ENCODE assay signal across 8 cellular contexts in the genomic region with DNA sequence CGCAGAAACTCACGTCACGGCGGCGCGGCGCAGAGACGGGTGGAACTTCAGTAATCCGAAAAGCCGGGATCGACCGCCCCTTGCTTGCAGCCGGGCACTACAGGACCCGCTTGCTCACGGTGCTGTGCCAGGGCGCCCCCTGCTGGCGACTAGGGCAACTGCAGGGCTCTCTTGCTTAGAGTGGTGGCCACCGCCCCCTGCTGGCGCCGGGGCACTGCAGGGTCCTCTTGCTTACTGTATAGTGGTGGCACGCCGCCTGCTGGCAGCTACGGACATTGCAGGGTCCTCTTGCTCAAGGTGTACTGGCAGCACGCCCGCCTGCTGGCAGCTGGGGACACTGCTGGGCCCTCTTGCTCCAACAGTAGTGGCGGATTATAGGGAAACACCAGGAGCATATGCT. TPM values are rescaled to one million over a fixed set of nuclear protein-coding genes. Genes with fewer than 3 reads are reported as not detected.
DNase-seq lines count a peak whose midpoint lies in the region; ATAC-seq and TF ChIP-seq lines count a peak whose summit lies in the region.
"Not testable (repeated sequence)": the region's sequence is repeated elsewhere in the genome, so short reads cannot be mapped to it uniquely, and the experiment has no call there.

No MANE protein-coding gene starts in this region.

- not testable (repeated sequence) for ATAC-seq in Right ventricle myocardium inferior

- H3K27me3 ChIP-seq in uterus = not testable (repeated sequence)

- H3K4me3 Mint-ChIP-seq in neural crest cell = not testable (repeated sequence)

- TF ChIP-seq POLR2A in uterus (IDR thresholded peaks at IDR 0.05) = not testable (repeated sequence)

- H3K36me3 ChIP-seq in uterus = not testable (repeated sequence)

- not testable (repeated sequence) for H3K4me3 ChIP-seq in astrocyte of the spinal cord (ENCODE audit: low read depth, low read length); uterus

- intact Hi-C loops in Right ventricle myocardium inferior (cut with DNase I); uterus (cut with DNase I; ENCODE audit: low total_unique reads): not testable (repeated sequence)

- not testable (repeated sequence) for H3K9me3 Mint-ChIP-seq in neural crest cell

- not testable (repeated sequence) for H3K27ac ChIP-seq in uterus

- H3K27me3 Mint-ChIP-seq in neural crest cell (ENCODE audit: low read depth) = not testable (repeated sequence)

- H3K4me1 Mint-ChIP-seq in neural crest cell = not testable (repeated sequence)

- not testable (repeated sequence) for H3K9me3 ChIP-seq in uterus

- DNase-seq in T-helper 1 cell = peak in 4 of 5 donors; percentile 56 to 74 (median 60)
- peak; percentile 32 for DNase-seq in activated CD8-positive, alpha-beta memory T cell treated with anti-CD3 and anti-CD28 coated beads, Interleukin-2, amount 50 U/mL, for 24 hours (ENCODE audit: extremely low read depth)
- DNase-seq in astrocyte of the spinal cord (ENCODE audit: low read depth, low spot score) = not testable (repeated sequence)
- peak; percentile 87 for DNase-seq in Right ventricle myocardium inferior (ENCODE audit: missing footprints)
- peak; percentile 53 for DNase-seq in neural crest cell (ENCODE audit: low read depth, low spot score)
- DNase-seq in stimulated activated CD4-positive, alpha-beta T cell treated with anti-CD3 and anti-CD28 coated beads, TNF-alpha, amount 100 ng/mL, for 1 hour (ENCODE audit: low read depth in 3 of 3, low spot score in 1 of 3) = peak; percentile 6 to 51 (median 20)
- DNase-seq in uterus = peak; percentile 61 to 67

- not testable (repeated sequence) for H3K4me1 ChIP-seq in uterus

- peak; percentile 43 for TF ChIP-seq CTCF in GM12873 (IDR thresholded peaks at IDR 0.05; ENCODE audit: insufficient read depth, low read depth, low read length, missing control alignments)
- peak; percentile 29 for TF ChIP-seq CTCF in astrocyte of the spinal cord (IDR thresholded peaks at IDR 0.05; ENCODE audit: low read depth, low read length)
- TF ChIP-seq CTCF in neural crest cell (conservative IDR thresholded peaks at IDR 0.05) = peak; percentile 60
- peak in 2 of 4 experiments; percentile 28 to 36 for TF ChIP-seq CTCF in uterus (IDR thresholded peaks at IDR 0.05)

- H3K27ac Mint-ChIP-seq in neural crest cell (ENCODE audit: unreplicated experiment) = not testable (repeated sequence)

- H3K36me3 Mint-ChIP-seq in neural crest cell (ENCODE audit: low read depth) = not testable (repeated sequence)

- in situ Hi-C loops in astrocyte of the spinal cord (cut with HindIII; ENCODE audit: low sequenced_read_pairs) = not testable (repeated sequence)

RNA-seq across cellular contexts. Expression of gene WASHC1, which starts 18.1 kb away (rescaled TPM):
- total RNA-seq in Right ventricle myocardium inferior (13.4 TPM), neural crest cell (18.4 and 18.5 TPM in 2 replicates), uterus (10 to 100 TPM in 1 of 4 donors, 1 to 10 TPM in 2, not detected in 1; 1.0 to 26.9 (median 4.7) TPM)
